ENCODE assay signal across 1 cellular context in the genomic region with DNA sequence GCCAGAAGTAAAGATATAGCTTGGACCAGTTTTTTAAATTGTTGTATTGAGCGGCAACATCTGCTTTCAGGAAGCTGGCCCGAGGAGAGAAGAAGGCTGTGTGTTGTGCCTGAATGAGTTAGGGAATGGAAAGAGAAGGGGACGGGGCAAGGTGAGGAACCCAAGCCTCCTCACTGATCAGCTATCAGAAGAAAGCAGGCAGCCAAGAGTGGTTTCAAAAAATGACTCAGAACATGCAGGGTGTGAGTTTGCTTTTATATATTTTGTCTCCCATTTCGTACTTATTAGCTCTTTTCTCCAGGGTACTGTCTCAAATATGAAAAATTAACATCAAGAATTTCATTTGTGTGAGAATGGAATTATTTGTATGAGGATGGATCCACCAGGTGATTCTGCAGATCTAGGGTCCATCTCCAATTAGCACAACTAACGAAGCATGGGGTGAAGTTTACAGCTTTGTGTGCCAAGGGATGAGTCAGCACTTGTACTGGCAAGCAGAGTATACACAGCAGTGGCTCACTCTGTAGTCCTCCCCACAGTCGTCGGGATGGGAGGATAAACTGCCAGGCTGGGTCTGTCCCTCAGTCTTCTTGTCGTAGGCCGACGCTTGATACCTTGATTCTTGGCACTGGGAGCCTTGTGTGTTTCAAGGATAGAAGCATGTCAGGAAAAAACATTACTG.
TF ChIP-seq lines count a peak whose summit lies in the region.

No MANE protein-coding gene starts in this region.

TF ChIP-seq in IMR-90, 13 proteins besides CTCF, POLR2A, EP300 and RAD21 (continued from another document):
- TF ChIP-seq NFE2L2 (IDR thresholded peaks at IDR 0.05; ENCODE audit: low read depth, low read length) (peak; percentile 65; the same call in 1 of the 2 replicates), RCOR1 (IDR thresholded peaks at IDR 0.05; ENCODE audit: insufficient replicate concordance, low read length) (no peak)
